Comparison of ENCODE assay signal across 1 cellular context in the genomic region with DNA sequence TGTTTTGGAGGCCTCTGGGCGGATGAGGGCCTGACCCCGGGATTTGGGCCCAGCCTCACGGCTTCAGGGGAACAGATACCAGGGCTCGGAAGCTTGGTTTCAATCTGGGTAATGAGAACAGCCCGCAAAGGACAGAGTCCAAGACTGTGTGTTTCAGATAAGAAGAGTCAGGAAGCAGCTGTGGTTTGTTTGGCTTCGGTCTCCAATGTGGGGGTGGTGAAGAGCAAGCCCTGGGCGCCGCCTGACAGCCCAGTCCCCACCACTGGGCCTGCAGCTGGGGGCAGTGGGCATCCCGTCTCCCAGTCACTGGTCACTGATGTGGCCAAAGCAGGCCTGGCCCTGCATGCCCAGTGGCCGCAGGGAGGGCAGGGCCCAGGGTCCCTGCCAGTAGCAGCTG.
TF ChIP-seq lines count a peak whose summit lies in the region.

No MANE protein-coding gene starts in this region.

TF ChIP-seq in HepG2, 621 proteins besides CTCF, POLR2A, EP300 and RAD21 (continued from another document and continues in another):
- 0 out of 2 replicates have a peak, but pooled peaks have one; percentile 17 for TF ChIP-seq RXRB (CRISPR knock-in tag; IDR thresholded peaks at IDR 0.05; ENCODE audit: borderline replicate concordance)
- TF ChIP-seq POGZ (CRISPR knock-in tag; IDR thresholded peaks at IDR 0.05) = peak; percentile 35; the same call in 1 of the 2 replicates
- TF ChIP-seq NCOA2 (CRISPR knock-in tag; IDR thresholded peaks at IDR 0.05) = peak; percentile 30; the same call in 1 of the 2 replicates
- 0 out of 2 replicates have a peak, but pooled peaks have one; percentile 34 for TF ChIP-seq SIN3A (IDR thresholded peaks at IDR 0.05; ENCODE audit: borderline replicate concordance, low read depth, low read length)
- TF ChIP-seq ZBTB7B (CRISPR knock-in tag; IDR thresholded peaks at IDR 0.05) = peak; percentile 49; the same call in 1 of the 2 replicates
- peak; percentile 25; the same call in 1 of the 2 replicates for TF ChIP-seq ZNF335 (CRISPR knock-in tag; IDR thresholded peaks at IDR 0.05)
- TF ChIP-seq ZNF598 (CRISPR knock-in tag; IDR thresholded peaks at IDR 0.05; ENCODE audit: borderline replicate concordance) = 0 out of 2 replicates have a peak, but pooled peaks have one; percentile 5
- TF ChIP-seq ZNF788 (CRISPR knock-in tag; IDR thresholded peaks at IDR 0.05; ENCODE audit: borderline replicate concordance) = peak; percentile 60; the same call in 1 of the 2 replicates
- TF ChIP-seq KDM1A (CRISPR knock-in tag; IDR thresholded peaks at IDR 0.05) = no peak
- TF ChIP-seq, protein P1, sequence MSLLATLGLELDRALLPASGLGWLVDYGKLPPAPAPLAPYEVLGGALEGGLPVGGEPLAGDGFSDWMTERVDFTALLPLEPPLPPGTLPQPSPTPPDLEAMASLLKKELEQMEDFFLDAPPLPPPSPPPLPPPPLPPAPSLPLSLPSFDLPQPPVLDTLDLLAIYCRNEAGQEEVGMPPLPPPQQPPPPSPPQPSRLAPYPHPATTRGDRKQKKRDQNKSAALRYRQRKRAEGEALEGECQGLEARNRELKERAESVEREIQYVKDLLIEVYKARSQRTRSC (CRISPR knock-in tag; IDR thresholded peaks at IDR 0.05; ENCODE audit: low read depth) = no peak
- peak; percentile 16 for TF ChIP-seq ASH2L (IDR thresholded peaks at IDR 0.05; ENCODE audit: insufficient read length, low read depth, low read length)
- TF ChIP-seq EZH2 (conservative IDR thresholded peaks at IDR 0.05; ENCODE audit: low read depth, low read length) = no peak
- TF ChIP-seq ZSCAN31 (CRISPR knock-in tag; IDR thresholded peaks at IDR 0.05; ENCODE audit: low read depth) = no peak
- no peak for TF ChIP-seq SMC3 (IDR thresholded peaks at IDR 0.05; ENCODE audit: low read length)
- peak; percentile 93 for TF ChIP-seq TFAP4 (IDR thresholded peaks at IDR 0.05; ENCODE audit: borderline replicate concordance, low read depth)
- TF ChIP-seq MED1 (CRISPR knock-in tag; IDR thresholded peaks at IDR 0.05) = peak; percentile 55
- TF ChIP-seq HDAC1 (CRISPR knock-in tag; IDR thresholded peaks at IDR 0.05) = peak; percentile 18; the same call in 1 of the 2 replicates
- TF ChIP-seq SRSF9 (IDR thresholded peaks at IDR 0.05; ENCODE audit: borderline replicate concordance, insufficient read depth, low read depth, low read length, poor library complexity, severe bottlenecking) = no peak
- TF ChIP-seq, protein P2, sequence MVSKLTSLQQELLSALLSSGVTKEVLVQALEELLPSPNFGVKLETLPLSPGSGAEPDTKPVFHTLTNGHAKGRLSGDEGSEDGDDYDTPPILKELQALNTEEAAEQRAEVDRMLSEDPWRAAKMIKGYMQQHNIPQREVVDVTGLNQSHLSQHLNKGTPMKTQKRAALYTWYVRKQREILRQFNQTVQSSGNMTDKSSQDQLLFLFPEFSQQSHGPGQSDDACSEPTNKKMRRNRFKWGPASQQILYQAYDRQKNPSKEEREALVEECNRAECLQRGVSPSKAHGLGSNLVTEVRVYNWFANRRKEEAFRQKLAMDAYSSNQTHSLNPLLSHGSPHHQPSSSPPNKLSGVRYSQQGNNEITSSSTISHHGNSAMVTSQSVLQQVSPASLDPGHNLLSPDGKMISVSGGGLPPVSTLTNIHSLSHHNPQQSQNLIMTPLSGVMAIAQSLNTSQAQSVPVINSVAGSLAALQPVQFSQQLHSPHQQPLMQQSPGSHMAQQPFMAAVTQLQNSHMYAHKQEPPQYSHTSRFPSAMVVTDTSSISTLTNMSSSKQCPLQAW (CRISPR knock-in tag; IDR thresholded peaks at IDR 0.05) = 0 out of 2 replicates have a peak, but pooled peaks have one; percentile 32
- TF ChIP-seq ZNF746 (CRISPR knock-in tag; IDR thresholded peaks at IDR 0.05) = peak; percentile 42; the same call in 1 of the 2 replicates
- TF ChIP-seq ARID4A (CRISPR knock-in tag; IDR thresholded peaks at IDR 0.05; ENCODE audit: borderline replicate concordance) = peak; percentile 39; the same call in 1 of the 2 replicates
- peak; percentile 77 for TF ChIP-seq PATZ1 (CRISPR knock-in tag; IDR thresholded peaks at IDR 0.05)
- no peak for TF ChIP-seq FOXA1 (IDR thresholded peaks at IDR 0.05)
- TF ChIP-seq FOXA1 (CRISPR knock-in tag; IDR thresholded peaks at IDR 0.05) = no peak
- TF ChIP-seq TEAD3 (CRISPR knock-in tag; optimal IDR thresholded peaks at IDR 0.05; ENCODE audit: borderline replicate concordance) = peak; percentile 22
- TF ChIP-seq GABPB1 (CRISPR knock-in tag; IDR thresholded peaks at IDR 0.05) = peak; percentile 39; the same call in 1 of the 2 replicates
- TF ChIP-seq THAP11 (CRISPR knock-in tag; IDR thresholded peaks at IDR 0.05) = no peak
- peak; percentile 83 for TF ChIP-seq HNRNPL (IDR thresholded peaks at IDR 0.05; ENCODE audit: low read depth, low read length)
- peak; percentile 76 for TF ChIP-seq ETV5 (CRISPR knock-in tag; IDR thresholded peaks at IDR 0.05; ENCODE audit: borderline replicate concordance)
- peak; percentile 50 for TF ChIP-seq ZFX (CRISPR knock-in tag; IDR thresholded peaks at IDR 0.05; ENCODE audit: low read depth)
- TF ChIP-seq SOX13 (IDR thresholded peaks at IDR 0.05) = no peak
- peak in 1 of 2 experiments; percentile 63; a peak in 2 of 4 replicates for TF ChIP-seq SOX13 (CRISPR knock-in tag; conservative IDR thresholded peaks at IDR 0.05 in 1 of 2, IDR thresholded peaks at IDR 0.05 in 1 of 2)
- no peak for TF ChIP-seq KLF6 (CRISPR knock-in tag; IDR thresholded peaks at IDR 0.05)
- peak; percentile 72; the same call in 1 of the 2 replicates for TF ChIP-seq ZNF281 (CRISPR knock-in tag; IDR thresholded peaks at IDR 0.05; ENCODE audit: borderline replicate concordance)
- TF ChIP-seq, protein P3, sequence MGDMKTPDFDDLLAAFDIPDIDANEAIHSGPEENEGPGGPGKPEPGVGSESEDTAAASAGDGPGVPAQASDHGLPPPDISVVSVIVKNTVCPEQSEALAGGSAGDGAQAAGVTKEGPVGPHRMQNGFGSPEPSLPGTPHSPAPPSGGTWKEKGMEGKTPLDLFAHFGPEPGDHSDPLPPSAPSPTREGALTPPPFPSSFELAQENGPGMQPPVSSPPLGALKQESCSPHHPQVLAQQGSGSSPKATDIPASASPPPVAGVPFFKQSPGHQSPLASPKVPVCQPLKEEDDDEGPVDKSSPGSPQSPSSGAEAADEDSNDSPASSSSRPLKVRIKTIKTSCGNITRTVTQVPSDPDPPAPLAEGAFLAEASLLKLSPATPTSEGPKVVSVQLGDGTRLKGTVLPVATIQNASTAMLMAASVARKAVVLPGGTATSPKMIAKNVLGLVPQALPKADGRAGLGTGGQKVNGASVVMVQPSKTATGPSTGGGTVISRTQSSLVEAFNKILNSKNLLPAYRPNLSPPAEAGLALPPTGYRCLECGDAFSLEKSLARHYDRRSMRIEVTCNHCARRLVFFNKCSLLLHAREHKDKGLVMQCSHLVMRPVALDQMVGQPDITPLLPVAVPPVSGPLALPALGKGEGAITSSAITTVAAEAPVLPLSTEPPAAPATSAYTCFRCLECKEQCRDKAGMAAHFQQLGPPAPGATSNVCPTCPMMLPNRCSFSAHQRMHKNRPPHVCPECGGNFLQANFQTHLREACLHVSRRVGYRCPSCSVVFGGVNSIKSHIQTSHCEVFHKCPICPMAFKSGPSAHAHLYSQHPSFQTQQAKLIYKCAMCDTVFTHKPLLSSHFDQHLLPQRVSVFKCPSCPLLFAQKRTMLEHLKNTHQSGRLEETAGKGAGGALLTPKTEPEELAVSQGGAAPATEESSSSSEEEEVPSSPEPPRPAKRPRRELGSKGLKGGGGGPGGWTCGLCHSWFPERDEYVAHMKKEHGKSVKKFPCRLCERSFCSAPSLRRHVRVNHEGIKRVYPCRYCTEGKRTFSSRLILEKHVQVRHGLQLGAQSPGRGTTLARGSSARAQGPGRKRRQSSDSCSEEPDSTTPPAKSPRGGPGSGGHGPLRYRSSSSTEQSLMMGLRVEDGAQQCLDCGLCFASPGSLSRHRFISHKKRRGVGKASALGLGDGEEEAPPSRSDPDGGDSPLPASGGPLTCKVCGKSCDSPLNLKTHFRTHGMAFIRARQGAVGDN (CRISPR knock-in tag; IDR thresholded peaks at IDR 0.05) = peak; percentile 81
- TF ChIP-seq ZBTB38 (CRISPR knock-in tag; IDR thresholded peaks at IDR 0.05) = peak; percentile 18; the same call in 1 of the 2 replicates
- no peak for TF ChIP-seq FOXP1 (IDR thresholded peaks at IDR 0.05)
- TF ChIP-seq FOXP1 (CRISPR knock-in tag; IDR thresholded peaks at IDR 0.05) = no peak
- TF ChIP-seq ELF1 (CRISPR knock-in tag; IDR thresholded peaks at IDR 0.05) = 0 out of 2 replicates have a peak, but pooled peaks have one; percentile 33
- no peak for TF ChIP-seq U2AF1 (optimal IDR thresholded peaks at IDR 0.05; ENCODE audit: low read depth, low read length)
- TF ChIP-seq HDAC2 (CRISPR knock-in tag; IDR thresholded peaks at IDR 0.05) = peak; percentile 71
- TF ChIP-seq MEF2D (CRISPR knock-in tag; IDR thresholded peaks at IDR 0.05) = no peak
- TF ChIP-seq SAP130 (CRISPR knock-in tag; IDR thresholded peaks at IDR 0.05; ENCODE audit: low read depth) = peak; percentile 70
- TF ChIP-seq CREM (IDR thresholded peaks at IDR 0.05) = peak; percentile 39; the same call in 1 of the 2 replicates
- no peak for TF ChIP-seq CREM (CRISPR knock-in tag; IDR thresholded peaks at IDR 0.05)
- no peak for TF ChIP-seq HNRNPLL (IDR thresholded peaks at IDR 0.05; ENCODE audit: low read depth, low read length, poor library complexity, severe bottlenecking)
- no peak for TF ChIP-seq LCORL (IDR thresholded peaks at IDR 0.05)
- 0 out of 2 replicates have a peak, but pooled peaks have one; percentile 44 for TF ChIP-seq LCORL (CRISPR knock-in tag; IDR thresholded peaks at IDR 0.05)
- TF ChIP-seq XRCC5 (optimal IDR thresholded peaks at IDR 0.05; ENCODE audit: low read length) = peak; percentile 12
- peak; percentile 48 for TF ChIP-seq TBX2 (CRISPR knock-in tag; IDR thresholded peaks at IDR 0.05; ENCODE audit: borderline replicate concordance)
- no peak for TF ChIP-seq NR2C2 (CRISPR knock-in tag; IDR thresholded peaks at IDR 0.05; ENCODE audit: borderline replicate concordance)
